1 cellular context compared by ENCODE assay signal in genomic region chr16:71648921-71649320, GRCh38.
TF ChIP-seq lines count a peak whose summit lies in the region.

No MANE protein-coding gene starts in this region.

TF ChIP-seq in H1, 55 proteins besides CTCF, POLR2A, EP300 and RAD21:
- TF ChIP-seq SP4 (IDR thresholded peaks at IDR 0.05; ENCODE audit: low read length) (no peak), RFX5 (IDR thresholded peaks at IDR 0.05; ENCODE audit: borderline replicate concordance, low read depth, low read length) (no peak), SP2 (IDR thresholded peaks at IDR 0.05; ENCODE audit: low read length) (no peak), BRCA1 (IDR thresholded peaks at IDR 0.05; ENCODE audit: low read depth, low read length) (no peak), NRF1 (IDR thresholded peaks at IDR 0.05; ENCODE audit: low read depth, low read length) (no peak), RNF2 (IDR thresholded peaks at IDR 0.05; ENCODE audit: borderline replicate concordance, low read depth, low read length, missing control alignments, poor library complexity, severe bottlenecking) (no peak), TBP (IDR thresholded peaks at IDR 0.05; ENCODE audit: low read depth, low read length) (no peak), SP1 (IDR thresholded peaks at IDR 0.05; ENCODE audit: low read depth, low read length) (no peak), YY1 (IDR thresholded peaks at IDR 0.05; ENCODE audit: low read depth, low read length) (no peak), BCL11A (IDR thresholded peaks at IDR 0.05; ENCODE audit: low read depth in 2 of 2, low read length in 2 of 2) (no peak), SIRT6 (IDR thresholded peaks at IDR 0.05; ENCODE audit: low read length) (no peak), BACH1 (IDR thresholded peaks at IDR 0.05; ENCODE audit: low read length) (no peak), ATF2 (IDR thresholded peaks at IDR 0.05; ENCODE audit: low read length) (no peak), MAX (IDR thresholded peaks at IDR 0.05) (no peak), SIN3A (conservative IDR thresholded peaks at IDR 0.05 in 1 of 2, IDR thresholded peaks at IDR 0.05 in 1 of 2; ENCODE audit: low read depth in 1 of 2, low read length in 2 of 2) (no peak), CHD7 (IDR thresholded peaks at IDR 0.05; ENCODE audit: insufficient replicate concordance, low read length) (no peak), GTF2F1 (IDR thresholded peaks at IDR 0.05; ENCODE audit: borderline replicate concordance, low read depth, low read length) (no peak), CBX5 (IDR thresholded peaks at IDR 0.05; ENCODE audit: low read depth, low read length) (no peak), TAF7 (optimal IDR thresholded peaks at IDR 0.05; ENCODE audit: borderline replicate concordance, low read depth, low read length) (no peak)
TF ChIP-seq in H1: peak in this region for 0.
